In genomic region chr20:3477861-3478544, GRCh38 we compare ENCODE assay signal across 22 cellular contexts. TPM values are rescaled to one million over a fixed set of nuclear protein-coding genes. Genes with fewer than 3 reads are reported as not detected.
A peak's percentile ranks its signal among the peaks of the same experiment; 100 is the strongest.
DNase-seq lines count a peak whose midpoint lies in the region; ATAC-seq, FAIRE-seq and TF ChIP-seq lines count a peak whose summit lies in the region.
"Had no signal": no experiment of that assay in that cellular context is flagged by ENCODE, and none has a peak within 500 bp of the region (broad histone marks: within the 10 kb centered on the region; RNA-seq: fewer than 3 reads in every experiment).

No MANE protein-coding gene starts in this region.

- TF ChIP-seq CTCF in right lobe of liver (IDR thresholded peaks at IDR 0.05) (no peak), pancreas (IDR thresholded peaks at IDR 0.05) (no peak)

- TF ChIP-seq POLR2A in right lobe of liver (IDR thresholded peaks at IDR 0.05), result no peak

- no peaks in the 10 kb centered on the region for H3K27me3 Mint-ChIP-seq in activated naive CD8-positive, alpha-beta T cell
- no peaks in the 10 kb centered on the region for H3K27me3 Mint-ChIP-seq in activated naive CD8-positive, alpha-beta T cell treated with anti-CD3 and anti-CD28 coated beads, Interleukin-2, amount 50 U/mL, for 24 hours
- H3K27me3 Mint-ChIP-seq: B cell had no signal

- no peak for FAIRE-seq in pancreas (lab: Jason Lieb, UNC)
- FAIRE-seq: GM12891, H54 had no signal

- H3K4me3 Mint-ChIP-seq in activated naive CD8-positive, alpha-beta T cell, result no peak overlapping the region
- H3K4me3 Mint-ChIP-seq in activated naive CD8-positive, alpha-beta T cell treated with anti-CD3 and anti-CD28 coated beads, Interleukin-2, amount 50 U/mL, for 24 hours, result no peak overlapping the region
- H3K4me3 Mint-ChIP-seq: B cell; CD8-positive, alpha-beta T cell; GM23338; HFFc6 had no signal

- H3K4me1 Mint-ChIP-seq in activated naive CD8-positive, alpha-beta T cell (ENCODE audit: low read depth), result peaks cover 39% of the 10 kb centered on the region
- peaks cover 17% of the 10 kb centered on the region for H3K4me1 Mint-ChIP-seq in activated naive CD8-positive, alpha-beta T cell treated with anti-CD3 and anti-CD28 coated beads, Interleukin-2, amount 50 U/mL, for 24 hours
- H3K4me1 Mint-ChIP-seq: GM23338 had no signal

- intact Hi-C loops in left colon (cut with DNase I, micrococcal nuclease) (no loop called here), right lobe of liver (cut with DNase I) (no loop called here), pancreas (cut with DNase I) (no loop called here)

- H3K27me3 ChIP-seq in right lobe of liver, result no peaks in the 10 kb centered on the region
- no peaks in the 10 kb centered on the region for H3K27me3 ChIP-seq in pancreas
- H3K27me3 ChIP-seq: BLaER1 treated with 17β-estradiol and CSF1 and Interleukin-3, amounts not matched to agents 10 nM and 100 nM had no signal

- H3K4me1 ChIP-seq in right lobe of liver (peaks cover 0 to 64% (median 30%) of the 10 kb centered on the region in 4 donors), pancreas (peaks cover 0 to 22% (median 21%) of the 10 kb centered on the region in 3 donors)

- no peaks in the 10 kb centered on the region for H3K9me3 Mint-ChIP-seq in activated naive CD8-positive, alpha-beta T cell (ENCODE audit: low read depth)
- no peaks in the 10 kb centered on the region for H3K9me3 Mint-ChIP-seq in activated naive CD8-positive, alpha-beta T cell treated with anti-CD3 and anti-CD28 coated beads, Interleukin-2, amount 50 U/mL, for 24 hours
- H3K9me3 Mint-ChIP-seq: CD8-positive, alpha-beta T cell; GM23338; HFFc6 had no signal

- no peak for ATAC-seq in activated naive CD8-positive, alpha-beta T cell treated with anti-CD3 and anti-CD28 coated beads, Interleukin-2, amount 50 U/mL, for 24 hours
- peak; percentile 60 for ATAC-seq in left colon
- ATAC-seq in right lobe of liver, result peak; percentile 19 to 72 (median 41)
- peak; percentile 38 to 72 (median 60) for ATAC-seq in pancreas
- ATAC-seq in HG03097 (IDR thresholded peaks at IDR 0.05; ENCODE audit: low FRiP score, unreplicated experiment), result no peak
- no peak for ATAC-seq in HG03135 (IDR thresholded peaks at IDR 0.05; ENCODE audit: unreplicated experiment)
- ATAC-seq: CD8-positive, alpha-beta T cell; GM23338 had no signal

- no peak overlapping the region for H3K4me3 ChIP-seq in right lobe of liver
- no peak overlapping the region for H3K4me3 ChIP-seq in pancreas
- H3K4me3 ChIP-seq: BLaER1 treated with 17β-estradiol and CSF1 and Interleukin-3, amounts not matched to agents 10 nM and 100 nM; GM23338 had no signal

- H3K36me3 ChIP-seq in right lobe of liver (no peaks in the 10 kb centered on the region), pancreas (no peaks in the 10 kb centered on the region)

- peaks cover 3% of the 10 kb centered on the region for H3K36me3 Mint-ChIP-seq in activated naive CD8-positive, alpha-beta T cell
- H3K36me3 Mint-ChIP-seq in activated naive CD8-positive, alpha-beta T cell treated with anti-CD3 and anti-CD28 coated beads, Interleukin-2, amount 50 U/mL, for 24 hours (ENCODE audit: low read depth), result peaks cover 3% of the 10 kb centered on the region

- H3K27ac ChIP-seq in right lobe of liver, result peak overlapping the region; percentile 27 to 60 (median 37)
- peak overlapping the region in 1 of 4 donors; percentile 26 for H3K27ac ChIP-seq in pancreas
- H3K27ac ChIP-seq: BLaER1 treated with 17β-estradiol and CSF1 and Interleukin-3, amounts not matched to agents 10 nM and 100 nM had no signal

- 53% methylated on average over 5 of the region's 5 CpGs for WGBS in right lobe of liver (ENCODE audit: insufficient coverage, low coverage, low lambda C conversion rate, missing lambda C conversion rate)
- 70 to 71% methylated on average over 5 of the region's 5 CpGs for WGBS in pancreas, 2 donors

- H3K9me3 ChIP-seq in right lobe of liver (no peaks in the 10 kb centered on the region), pancreas (no peaks in the 10 kb centered on the region)
- H3K9me3 ChIP-seq: BLaER1 treated with 17β-estradiol and CSF1 and Interleukin-3, amounts not matched to agents 10 nM and 100 nM had no signal

- DNase-seq in activated naive CD8-positive, alpha-beta T cell treated with anti-CD3 and anti-CD28 coated beads, Interleukin-2, amount 50 U/mL, for 24 hours, result no peak
- DNase-seq in left colon, result no peak
- DNase-seq in right lobe of liver, result no peak
- no peak for DNase-seq in pancreas
- DNase-seq in activated gamma-delta T cell treated with Interleukin-2 at 50 U/mL for 16 hours, result no peak
- DNase-seq: 8988T; CD8-positive, alpha-beta T cell; COR-L47; DMS 273 treated with DMSO at 0.1 percent for 48 hours; DMS53; DND-41; EL; HCEC 1CT; HFFc6 had no signal

- peak overlapping the region; percentile 4 for H3K27ac Mint-ChIP-seq in activated naive CD8-positive, alpha-beta T cell
- no peak overlapping the region for H3K27ac Mint-ChIP-seq in activated naive CD8-positive, alpha-beta T cell treated with anti-CD3 and anti-CD28 coated beads, Interleukin-2, amount 50 U/mL, for 24 hours
- H3K27ac Mint-ChIP-seq: B cell; CD8-positive, alpha-beta T cell; GM23338; HFFc6 had no signal

RNA-seq across cellular contexts. Expression of gene ATRN, which starts 7.2 kb away (rescaled TPM):
- 10 to 100 TPM; 22.6 to 23.1 TPM for total RNA-seq in left colon
- total RNA-seq in right lobe of liver, result 10 to 100 TPM; 46.9 to 82.1 (median 59.1) TPM
- 10 to 100 TPM; 17.5 to 30.4 (median 25.0) TPM for total RNA-seq in pancreas
- 1 to 10 TPM; 3.6 to 7.7 TPM for polyA plus RNA-seq in pancreas

Comparison
In these comparisons a context has a peak if more than half of its experiments do, and no peak if none do; other contexts are left out.
1. ATAC-seq: peak in left colon (single experiment), right lobe of liver (4 of 4) and pancreas (4 of 4); none in activated naive CD8-positive, alpha-beta T cell treated with anti-CD3 and anti-CD28 coated beads, Interleukin-2, amount 50 U/mL, for 24 hours (single experiment), HG03097 (single experiment) and HG03135 (single experiment).